Comparison of ENCODE assay signal across 1 cellular context in the genomic region with DNA sequence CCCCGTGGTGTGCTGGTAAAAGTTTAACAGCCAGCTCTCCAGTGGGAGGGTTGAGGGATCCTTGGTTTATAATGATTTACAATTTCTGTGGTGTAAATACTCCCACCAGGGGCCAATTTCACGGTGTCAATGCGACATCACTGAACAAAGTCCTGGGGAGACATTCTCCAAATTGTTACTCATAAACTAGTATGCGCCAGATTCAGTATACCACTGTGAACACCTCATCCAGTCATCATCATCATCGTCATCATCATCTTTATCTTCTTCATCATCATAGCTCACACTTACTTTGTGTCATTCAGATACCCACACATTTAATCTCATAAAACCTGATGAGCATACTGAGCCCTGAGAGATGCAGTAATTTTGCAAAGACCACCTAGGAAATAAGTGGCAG.
TF ChIP-seq lines count a peak whose summit lies in the region.

No MANE protein-coding gene starts in this region.

TF ChIP-seq in WTC11, 78 proteins besides CTCF, POLR2A, EP300 and RAD21 (continued from another document):
- TF ChIP-seq ZNF317 (CRISPR knock-in tag; IDR thresholded peaks at IDR 0.05; ENCODE audit: borderline replicate concordance, low read depth): no peak
- no peak for TF ChIP-seq CREB1 (CRISPR knock-in tag; IDR thresholded peaks at IDR 0.05)
- TF ChIP-seq NR2C2 (CRISPR knock-in tag; IDR thresholded peaks at IDR 0.05): no peak
- TF ChIP-seq NR1H2 (CRISPR knock-in tag; IDR thresholded peaks at IDR 0.05): no peak
- TF ChIP-seq, protein P1, sequence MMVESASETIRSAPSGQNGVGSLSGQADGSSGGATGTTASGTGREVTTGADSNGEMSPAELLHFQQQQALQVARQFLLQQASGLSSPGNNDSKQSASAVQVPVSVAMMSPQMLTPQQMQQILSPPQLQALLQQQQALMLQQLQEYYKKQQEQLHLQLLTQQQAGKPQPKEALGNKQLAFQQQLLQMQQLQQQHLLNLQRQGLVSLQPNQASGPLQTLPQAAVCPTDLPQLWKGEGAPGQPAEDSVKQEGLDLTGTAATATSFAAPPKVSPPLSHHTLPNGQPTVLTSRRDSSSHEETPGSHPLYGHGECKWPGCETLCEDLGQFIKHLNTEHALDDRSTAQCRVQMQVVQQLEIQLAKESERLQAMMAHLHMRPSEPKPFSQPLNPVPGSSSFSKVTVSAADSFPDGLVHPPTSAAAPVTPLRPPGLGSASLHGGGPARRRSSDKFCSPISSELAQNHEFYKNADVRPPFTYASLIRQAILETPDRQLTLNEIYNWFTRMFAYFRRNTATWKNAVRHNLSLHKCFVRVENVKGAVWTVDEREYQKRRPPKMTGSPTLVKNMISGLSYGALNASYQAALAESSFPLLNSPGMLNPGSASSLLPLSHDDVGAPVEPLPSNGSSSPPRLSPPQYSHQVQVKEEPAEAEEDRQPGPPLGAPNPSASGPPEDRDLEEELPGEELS (CRISPR knock-in tag; IDR thresholded peaks at IDR 0.05): no peak
